1 cellular context compared by ENCODE assay signal in genomic region chr2:196103626-196104025, GRCh38.
TF ChIP-seq lines count a peak whose summit lies in the region.

No MANE protein-coding gene starts in this region.

TF ChIP-seq in HepG2, 621 proteins besides CTCF, POLR2A, EP300 and RAD21:
- peak; percentile 87 for TF ChIP-seq ATF7 (IDR thresholded peaks at IDR 0.05)
- TF ChIP-seq ATF7 (CRISPR knock-in tag; IDR thresholded peaks at IDR 0.05) = no peak
- 0 out of 2 replicates have a peak, but pooled peaks have one; percentile 21 for TF ChIP-seq CREB1 (IDR thresholded peaks at IDR 0.05)
- no peak for TF ChIP-seq CREB1 (CRISPR knock-in tag; IDR thresholded peaks at IDR 0.05)
- TF ChIP-seq ARID3A (IDR thresholded peaks at IDR 0.05; ENCODE audit: low read depth, low read length) = no peak
- no peak for TF ChIP-seq KDM3A (CRISPR knock-in tag; IDR thresholded peaks at IDR 0.05; ENCODE audit: low read depth)
TF ChIP-seq in HepG2: peak in this region for 2.
